23 cellular contexts compared by ENCODE assay signal in genomic region chr4:166386491-166387367, GRCh38.
DNase-seq lines count a peak whose midpoint lies in the region; ATAC-seq, FAIRE-seq and TF ChIP-seq lines count a peak whose summit lies in the region.
"Had no signal": no experiment of that assay in that cellular context is flagged by ENCODE, and none has a peak within 500 bp of the region (broad histone marks: within the 10 kb centered on the region; RNA-seq: fewer than 3 reads in every experiment).

No MANE protein-coding gene starts in this region.

- no peaks in the 10 kb centered on the region for H3K4me1 ChIP-seq in breast epithelium
- no peaks in the 10 kb centered on the region for H3K4me1 ChIP-seq in GM12878 (ENCODE audit: control insufficient read depth, insufficient read depth, low read length)
- H3K4me1 ChIP-seq: lower lobe of right lung, right atrium auricular region, tibial nerve had no signal

- no peak for TF ChIP-seq EP300 in GM12878 (IDR thresholded peaks at IDR 0.05; ENCODE audit: borderline replicate concordance in 1 of 2, control insufficient read depth in 1 of 2, low read depth in 2 of 2, low read length in 2 of 2)

- intact Hi-C loops in MCF 10A (cut with micrococcal nuclease) (no loop called here), breast epithelium (cut with DNase I; ENCODE audit: low total_unique reads) (loop anchor here (5.0 kb wide), 1 partner anchor 444 kb away; no protein-coding TSS in a partner anchor), GM12878 (cut with micrococcal nuclease; ENCODE audit: unreplicated experiment) (no loop called here)

- H3K27me3 ChIP-seq in breast epithelium (no peaks in the 10 kb centered on the region), GM12878 (replicated peaks in 1 of 2; ENCODE audit: control insufficient read depth in 2 of 2, insufficient read depth in 2 of 2, low read length in 1 of 2) (no peaks in the 10 kb centered on the region)
- H3K27me3 ChIP-seq: hepatocyte, MG63, right atrium auricular region, tibial nerve had no signal

- no peaks in the 10 kb centered on the region for H3K9me3 Mint-ChIP-seq in MCF 10A (ENCODE audit: unreplicated experiment)

- BruUV-seq in MCF 10A (replicated peaks; lab: Mats Ljungman, UMichigan) (no TSS peak), GM12878 (replicated peaks; lab: Mats Ljungman, UMichigan) (no TSS peak)

- H3K79me2 ChIP-seq in GM12878 (ENCODE audit: control insufficient read depth, insufficient read depth, low read length) = no peaks in the 10 kb centered on the region
- H3K79me2 ChIP-seq: hepatocyte had no signal

- TF ChIP-seq CTCF in MCF 10A (IDR thresholded peaks at IDR 0.05; ENCODE audit: unreplicated experiment) (no peak), breast epithelium (IDR thresholded peaks at IDR 0.05) (no peak), GM12878 (IDR thresholded peaks at IDR 0.05 in 2 of 3, conservative IDR thresholded peaks at IDR 0.05 in 1 of 3; ENCODE audit: control insufficient read depth in 2 of 3, extremely low read depth in 1 of 3, insufficient read depth in 1 of 3, low read depth in 3 of 3, low read length in 3 of 3) (no peak)

- no peaks in the 10 kb centered on the region for H3K27me3 Mint-ChIP-seq in MCF 10A (ENCODE audit: insufficient read depth, unreplicated experiment)
- H3K27me3 Mint-ChIP-seq: activated CD4-positive, alpha-beta T cell treated with anti-CD3 and anti-CD28 coated beads for 36 hours; activated CD8-positive, alpha-beta memory T cell treated with anti-CD3 and anti-CD28 coated beads, Interleukin-2, amount 10 ng/mL, durations not matched to agents 7 days and 5 days; CD4-positive, CD25-positive, alpha-beta regulatory T cell had no signal

- H3K4me2 ChIP-seq in GM12878 (ENCODE audit: control insufficient read depth, insufficient read depth) = no peak overlapping the region
- H3K4me2 ChIP-seq: hepatocyte had no signal

- TF ChIP-seq POLR2A in breast epithelium (IDR thresholded peaks at IDR 0.05) (no peak), GM12878 (IDR thresholded peaks at IDR 0.05; ENCODE audit: low read depth, low read length) (no peak)

- no peaks in the 10 kb centered on the region for H4K20me1 ChIP-seq in GM12878 (ENCODE audit: control insufficient read depth, insufficient read depth)

- in situ Hi-C loops in GM12878 (cut with MboI) = no loop called here

- no peak overlapping the region for H2AFZ ChIP-seq in GM12878 (ENCODE audit: control insufficient read depth, low read depth, low read length)
- H2AFZ ChIP-seq: hepatocyte had no signal

- no peak overlapping the region for H3K4me3 ChIP-seq in breast epithelium
- no peak overlapping the region for H3K4me3 ChIP-seq in GM12878
- H3K4me3 ChIP-seq: hepatocyte, lower lobe of right lung, MG63, right atrium auricular region, tibial nerve had no signal

- no peak overlapping the region for H3K27ac ChIP-seq in breast epithelium
- no peak overlapping the region for H3K27ac ChIP-seq in GM12878 (ENCODE audit: control insufficient read depth, insufficient read depth)
- H3K27ac ChIP-seq: hepatocyte, lower lobe of right lung, right atrium auricular region, tibial nerve had no signal

- 55% methylated on average over 6 of the region's 6 CpGs for WGBS in GM12878 (ENCODE audit: insufficient coverage, insufficient replicate concordance, low lambda C conversion rate, missing lambda C conversion rate)

- RAD21 ChIA-PET in GM12878 (lab: Charles Lee; ENCODE audit: unreplicated experiment) = no interaction called here

- FAIRE-seq in GM12878 (lab: Jason Lieb, UNC) = no peak

- H3K4me3 Mint-ChIP-seq in MCF 10A (ENCODE audit: unreplicated experiment) = no peak overlapping the region
- H3K4me3 Mint-ChIP-seq: activated CD4-positive, alpha-beta T cell treated with anti-CD3 and anti-CD28 coated beads for 36 hours; activated CD8-positive, alpha-beta memory T cell treated with anti-CD3 and anti-CD28 coated beads, Interleukin-2, amount 10 ng/mL, durations not matched to agents 7 days and 5 days; CD4-positive, CD25-positive, alpha-beta regulatory T cell had no signal

- SMC1A ChIA-PET in GM12878 (lab: Charles Lee; ENCODE audit: uncharacterized antibody, unreplicated experiment) = no interaction called here

- CTCF ChIA-PET in MCF 10A (lab: Yijun Ruan, JAX) (no interaction called here), GM12878 (lab: Yijun Ruan, JAX) (no interaction called here)

- TF ChIP-seq RAD21 in GM12878 (IDR thresholded peaks at IDR 0.05; ENCODE audit: insufficient read depth, low read depth, low read length) = no peak

- H3K36me3 Mint-ChIP-seq in MCF 10A (ENCODE audit: insufficient read depth, unreplicated experiment) = no peaks in the 10 kb centered on the region
- H3K36me3 Mint-ChIP-seq: activated CD8-positive, alpha-beta memory T cell treated with anti-CD3 and anti-CD28 coated beads, Interleukin-2, amount 10 ng/mL, durations not matched to agents 7 days and 5 days; CD4-positive, CD25-positive, alpha-beta regulatory T cell had no signal

- no peaks in the 10 kb centered on the region for H3K4me1 Mint-ChIP-seq in MCF 10A (ENCODE audit: insufficient read depth, unreplicated experiment)
- H3K4me1 Mint-ChIP-seq: activated CD4-positive, alpha-beta T cell treated with anti-CD3 and anti-CD28 coated beads for 36 hours; activated CD8-positive, alpha-beta memory T cell treated with anti-CD3 and anti-CD28 coated beads, Interleukin-2, amount 10 ng/mL, durations not matched to agents 7 days and 5 days; CD4-positive, CD25-positive, alpha-beta regulatory T cell had no signal

- peak; percentile 82 for ATAC-seq in GM12878
- ATAC-seq in HG02852 (IDR thresholded peaks at IDR 0.05; ENCODE audit: unreplicated experiment) = no peak
- no peak for ATAC-seq in HG02885 (IDR thresholded peaks at IDR 0.05; ENCODE audit: poor library complexity, unreplicated experiment)
- ATAC-seq: activated CD4-positive, alpha-beta T cell treated with anti-CD3 and anti-CD28 coated beads for 36 hours; activated CD8-positive, alpha-beta memory T cell treated with anti-CD3 and anti-CD28 coated beads, Interleukin-2, amount 10 ng/mL, durations not matched to agents 7 days and 5 days; lower lobe of right lung had no signal

- no peak overlapping the region for H3K27ac Mint-ChIP-seq in MCF 10A (ENCODE audit: low read depth, unreplicated experiment)
- H3K27ac Mint-ChIP-seq: activated CD4-positive, alpha-beta T cell treated with anti-CD3 and anti-CD28 coated beads for 36 hours; activated CD8-positive, alpha-beta memory T cell treated with anti-CD3 and anti-CD28 coated beads, Interleukin-2, amount 10 ng/mL, durations not matched to agents 7 days and 5 days; CD4-positive, CD25-positive, alpha-beta regulatory T cell had no signal

- no peak overlapping the region for H3K9ac ChIP-seq in GM12878 (ENCODE audit: control insufficient read depth, insufficient read depth, low read length)

- POLR2A ChIA-PET in MCF 10A (lab: Yijun Ruan, JAX) (no interaction called here), GM12878 (lab: Charles Lee) (interaction anchor here (0.7 kb wide), 1 partner anchor 44 kb away, joined by 3 read pairs; no protein-coding TSS in a partner anchor)

- no peaks in the 10 kb centered on the region for H3K9me3 ChIP-seq in breast epithelium
- H3K9me3 ChIP-seq in GM12878 (replicated peaks; ENCODE audit: control insufficient read depth, insufficient read depth, low read length) = no peaks in the 10 kb centered on the region
- H3K9me3 ChIP-seq: lower lobe of right lung, right atrium auricular region, tibial nerve had no signal

- DNase-seq in MCF 10A (ENCODE audit: unreplicated experiment) (peak; percentile 6), breast epithelium (ENCODE audit: low spot score in 2 of 2) (no peak), M059J (ENCODE audit: low read depth) (peak; percentile 53), GM12878 (ENCODE audit: low read depth, low spot score) (no peak)
- no peak for DNase-seq in effector CD8-positive, alpha-beta T cell (lab: John Stamatoyannopoulos, UW)
- DNase-seq in stimulated activated CD4-positive, alpha-beta T cell treated with anti-CD3 and anti-CD28 coated beads, Interleukin-12 subunit alpha, Interleukin-12 subunit beta, amount 100 ng/mL, for 4 hours = no peak
- DNase-seq: activated CD4-positive, alpha-beta T cell treated with anti-CD3 and anti-CD28 coated beads for 36 hours; activated CD8-positive, alpha-beta memory T cell treated with anti-CD3 and anti-CD28 coated beads, Interleukin-2, amount 10 ng/mL, durations not matched to agents 7 days and 5 days; caudate nucleus; CD4-positive, CD25-positive, alpha-beta regulatory T cell; effector CD4-positive, alpha-beta T cell; islet precursor cell; lower lobe of right lung; MG63; NCI-H187; NCI-H510A treated with DMSO at 0.1 percent for 48 hours; stimulated activated CD4-positive, alpha-beta T cell treated with anti-CD3 and anti-CD28 coated beads, Interleukin-15, amount 100 ng/mL, for 24 hours; stimulated activated naive CD4-positive, alpha-beta T cell treated with Interleukin-2 at 50 U/mL for 16 hours had no signal

- H3K36me3 ChIP-seq in breast epithelium = no peaks in the 10 kb centered on the region
- H3K36me3 ChIP-seq in GM12878 (ENCODE audit: control insufficient read depth in 2 of 2, insufficient read depth in 2 of 2, low read length in 1 of 2) = no peaks in the 10 kb centered on the region
- H3K36me3 ChIP-seq: lower lobe of right lung, MG63, right atrium auricular region, tibial nerve had no signal

TF ChIP-seq in GM12878, 131 proteins besides CTCF, POLR2A, EP300 and RAD21 (continues in another document):
- TF ChIP-seq RCOR1 (conservative IDR thresholded peaks at IDR 0.05; ENCODE audit: low read depth, low read length) (no peak), MTA2 (IDR thresholded peaks at IDR 0.05; ENCODE audit: low read depth) (peak; percentile 92), JUND (IDR thresholded peaks at IDR 0.05; ENCODE audit: low read depth, low read length) (0 out of 2 replicates have a peak, but pooled peaks have one; percentile 24), SIN3A (IDR thresholded peaks at IDR 0.05; ENCODE audit: low read depth, low read length) (no peak), ATF7 (IDR thresholded peaks at IDR 0.05; ENCODE audit: low read depth) (peak; percentile 55; the same call in 1 of the 2 replicates), NFIC (IDR thresholded peaks at IDR 0.05; ENCODE audit: low read depth, low read length) (peak; percentile 37; the same call in 1 of the 2 replicates), POU2F2 (IDR thresholded peaks at IDR 0.05; ENCODE audit: borderline replicate concordance, low read depth, low read length) (no peak), NRF1 (conservative IDR thresholded peaks at IDR 0.05; ENCODE audit: low read depth, low read length) (no peak), BMI1 (IDR thresholded peaks at IDR 0.05; ENCODE audit: borderline replicate concordance) (peak; percentile 93), SP1 (IDR thresholded peaks at IDR 0.05; ENCODE audit: low read depth, low read length) (no peak), EZH2 (IDR thresholded peaks at IDR 0.05; ENCODE audit: borderline replicate concordance, control insufficient read depth, low read depth, low read length) (no peak), MYC (IDR thresholded peaks at IDR 0.05; ENCODE audit: insufficient read depth, insufficient read length, insufficient replicate concordance, low read length, severe bottlenecking) (no peak), NR2F1 (conservative IDR thresholded peaks at IDR 0.05) (0 out of 2 replicates have a peak, but pooled peaks have one; percentile 9), JUNB (IDR thresholded peaks at IDR 0.05) (peak; percentile 36), ZNF207 (IDR thresholded peaks at IDR 0.05; ENCODE audit: borderline replicate concordance) (no peak)

Comparison
In these comparisons a context has a peak if more than half of its experiments do, and no peak if none do; other contexts are left out.
1. DNase-seq: peak in MCF 10A (single experiment) and M059J (single experiment); none in breast epithelium (0 of 2), GM12878 (single experiment), effector CD8-positive, alpha-beta T cell (single experiment) and stimulated activated CD4-positive, alpha-beta T cell treated with anti-CD3 and anti-CD28 coated beads, Interleukin-12 subunit alpha, Interleukin-12 subunit beta, amount 100 ng/mL, for 4 hours (single experiment).